Comparison of ENCODE assay signal across 12 cellular contexts in genomic region chr5:175288048-175288621, GRCh38.
DNase-seq lines count a peak whose midpoint lies in the region; ATAC-seq and TF ChIP-seq lines count a peak whose summit lies in the region.
"Had no signal": no experiment of that assay in that cellular context is flagged by ENCODE, and none has a peak within 500 bp of the region (broad histone marks: within the 10 kb centered on the region; RNA-seq: fewer than 3 reads in every experiment).

No MANE protein-coding gene starts in this region.

- intact Hi-C loops in left cardiac atrium (cut with DNase I) = no loop called here
- intact Hi-C loops in left ventricle myocardium superior (cut with micrococcal nuclease) = no loop called here

- DNase-seq in left cardiac atrium (peak; percentile 18), left ventricle myocardium superior (no peak), RPMI7951 (ENCODE audit: low read depth) (peak; percentile 86), fibroblast of the conjunctiva (ENCODE audit: low read depth) (peak; percentile 22), type B pancreatic cell (ENCODE audit: extremely low spot score, unreplicated experiment) (no peak)
- DNase-seq: activated B cell treated with CpG ODN at 0.5 μM for 24 hours had no signal

- no peaks in the 10 kb centered on the region for H3K9me3 Mint-ChIP-seq in type B pancreatic cell
- H3K9me3 Mint-ChIP-seq: activated B cell treated with CpG ODN at 0.5 μM for 24 hours had no signal

- no peak for TF ChIP-seq CTCF in type B pancreatic cell (conservative IDR thresholded peaks at IDR 0.05)

- no peak overlapping the region for H3K4me3 Mint-ChIP-seq in type B pancreatic cell
- H3K4me3 Mint-ChIP-seq: activated B cell treated with CpG ODN at 0.5 μM for 24 hours; activated naive CD8-positive, alpha-beta T cell; B cell had no signal

- H3K27me3 Mint-ChIP-seq in type B pancreatic cell = peaks cover 3% of the 10 kb centered on the region

- H3K27ac Mint-ChIP-seq in type B pancreatic cell = peak overlapping the region; percentile 21
- H3K27ac Mint-ChIP-seq: activated B cell treated with CpG ODN at 0.5 μM for 24 hours; activated naive CD8-positive, alpha-beta T cell; B cell had no signal

- H3K36me3 Mint-ChIP-seq in type B pancreatic cell = no peaks in the 10 kb centered on the region
- H3K36me3 Mint-ChIP-seq: activated naive CD8-positive, alpha-beta T cell had no signal

- H3K4me1 Mint-ChIP-seq in type B pancreatic cell (ENCODE audit: unreplicated experiment) = peaks cover 9% of the 10 kb centered on the region
- H3K4me1 Mint-ChIP-seq: activated B cell treated with CpG ODN at 0.5 μM for 24 hours, B cell had no signal

- ATAC-seq in left cardiac atrium (peak; percentile 77 to 96), left ventricle myocardium superior (no peak), HG03442 (IDR thresholded peaks at IDR 0.05; ENCODE audit: unreplicated experiment) (no peak), GM19452 (IDR thresholded peaks at IDR 0.05; ENCODE audit: unreplicated experiment) (no peak), HG02870 (IDR thresholded peaks at IDR 0.05; ENCODE audit: unreplicated experiment) (no peak)
- ATAC-seq: K562 had no signal

Comparison
In these comparisons a context has a peak if more than half of its experiments do, and no peak if none do; other contexts are left out.
1. ATAC-seq: peak in left cardiac atrium (2 of 2); none in left ventricle myocardium superior (single experiment), HG03442 (single experiment), GM19452 (single experiment) and HG02870 (single experiment).
2. DNase-seq: peak in left cardiac atrium (single experiment), RPMI7951 (single experiment) and fibroblast of the conjunctiva (single experiment); none in left ventricle myocardium superior (single experiment) and type B pancreatic cell (single experiment).